In genomic region chr15:63244976-63245645, GRCh38 we compare ENCODE assay signal across 10 cellular contexts. TPM values are rescaled to one million over a fixed set of nuclear protein-coding genes. Genes with fewer than 3 reads are reported as not detected.
A peak's percentile ranks its signal among the peaks of the same experiment; 100 is the strongest.
DNase-seq lines count a peak whose midpoint lies in the region; TF ChIP-seq lines count a peak whose summit lies in the region.
"Had no signal": no experiment of that assay in that cellular context is flagged by ENCODE, and none has a peak within 500 bp of the region (broad histone marks: within the 10 kb centered on the region; RNA-seq: fewer than 3 reads in every experiment).

No MANE protein-coding gene starts in this region.

- H3K9ac ChIP-seq in GM23248 (peak overlapping the region; percentile 61), skeletal muscle satellite cell (ENCODE audit: low read depth, low read length) (peak overlapping the region; percentile 60)

- no peaks in the 10 kb centered on the region for H3K9me2 ChIP-seq in GM23248 (ENCODE audit: insufficient read depth)

- peak overlapping the region; percentile 73 for H3K4me2 ChIP-seq in GM23248 (ENCODE audit: unreplicated experiment)
- H3K4me2 ChIP-seq in skeletal muscle satellite cell (ENCODE audit: low read length), result peak overlapping the region; percentile 47

- H3K4me1 ChIP-seq in GM23248 (ENCODE audit: insufficient read depth) (peaks cover 63% of the 10 kb centered on the region), skeletal muscle satellite cell (ENCODE audit: control insufficient read depth, insufficient read depth, low read length) (peaks cover 42% of the 10 kb centered on the region)

- no peaks in the 10 kb centered on the region for H3K27me3 ChIP-seq in GM23248 (replicated peaks; ENCODE audit: insufficient read depth)
- no peaks in the 10 kb centered on the region for H3K27me3 ChIP-seq in skeletal muscle satellite cell (ENCODE audit: control insufficient read depth, insufficient read depth, low read length)

- H3K9me3 ChIP-seq in GM23248 (ENCODE audit: low read depth) (no peaks in the 10 kb centered on the region), skeletal muscle satellite cell (replicated peaks; ENCODE audit: low read length) (no peaks in the 10 kb centered on the region)

- peaks cover 31% of the 10 kb centered on the region for H3K79me2 ChIP-seq in GM23248 (ENCODE audit: insufficient read depth)

- H3F3A ChIP-seq in GM23248 (ENCODE audit: insufficient read depth), result peaks cover 67% of the 10 kb centered on the region

- H3K36me3 ChIP-seq in GM23248 (ENCODE audit: low read depth) (no peaks in the 10 kb centered on the region; the same call in 1 of the 2 replicates), skeletal muscle satellite cell (ENCODE audit: insufficient read depth, low read length) (peaks cover 7% of the 10 kb centered on the region)

- CTCF ChIA-PET in activated CD4-positive, alpha-beta memory T cell treated with anti-CD3 and anti-CD28 coated beads, Interleukin-2, amount 10 ng/mL, durations not matched to agents 7 days and 5 days (lab: Charles Lee), result interaction anchor here (0.8 kb wide), 1 partner anchor 13 kb away, joined by 5 read pairs; no protein-coding TSS in a partner anchor

- in situ Hi-C loops in GM23248 (cut with MboI), result no loop called here

- WGBS in GM23248 (ENCODE audit: low coverage in 1 of 2, low lambda C conversion rate in 2 of 2, missing lambda C conversion rate in 2 of 2), 2 experiments, result 32 to 37% methylated on average over 5 of the region's 5 CpGs

- peaks cover 27% of the 10 kb centered on the region for H3K4me1 Mint-ChIP-seq in activated CD4-positive, alpha-beta memory T cell treated with anti-CD3 and anti-CD28 coated beads, Interleukin-2, amount 10 ng/mL, durations not matched to agents 7 days and 5 days

- H3K9me3 Mint-ChIP-seq in activated CD4-positive, alpha-beta memory T cell treated with anti-CD3 and anti-CD28 coated beads, Interleukin-2, amount 10 ng/mL, durations not matched to agents 7 days and 5 days, result peaks cover 2% of the 10 kb centered on the region

- no peaks in the 10 kb centered on the region for H3K27me3 Mint-ChIP-seq in activated CD4-positive, alpha-beta memory T cell treated with anti-CD3 and anti-CD28 coated beads, Interleukin-2, amount 10 ng/mL, durations not matched to agents 7 days and 5 days

- H3K4me3 ChIP-seq in GM23248, result peak overlapping the region; percentile 30
- no peak overlapping the region for H3K4me3 ChIP-seq in fibroblast of pulmonary artery (replicated peaks; ENCODE audit: low read depth, low read length)
- no peak overlapping the region for H3K4me3 ChIP-seq in skeletal muscle satellite cell (ENCODE audit: low read length)

- H3K36me3 Mint-ChIP-seq in activated CD4-positive, alpha-beta memory T cell treated with anti-CD3 and anti-CD28 coated beads, Interleukin-2, amount 10 ng/mL, durations not matched to agents 7 days and 5 days (ENCODE audit: low read depth), result peaks cover 60% of the 10 kb centered on the region

- H3K4me3 Mint-ChIP-seq in activated CD4-positive, alpha-beta memory T cell treated with anti-CD3 and anti-CD28 coated beads, Interleukin-2, amount 10 ng/mL, durations not matched to agents 7 days and 5 days, result no peak overlapping the region

- H3K27ac Mint-ChIP-seq in activated CD4-positive, alpha-beta memory T cell treated with anti-CD3 and anti-CD28 coated beads, Interleukin-2, amount 10 ng/mL, durations not matched to agents 7 days and 5 days, result peak overlapping the region; percentile 49

- no peak overlapping the region for H2AFZ ChIP-seq in GM23248

- peak; percentile 64 for DNase-seq in GM23248
- DNase-seq in activated CD4-positive, alpha-beta memory T cell treated with anti-CD3 and anti-CD28 coated beads, Interleukin-2, amount 10 ng/mL, durations not matched to agents 7 days and 5 days, result no peak
- peak; percentile 42 for DNase-seq in fibroblast of pulmonary artery (ENCODE audit: low read depth)
- no peak for DNase-seq in NCI-H2227 (lab: John Stamatoyannopoulos, UW; ENCODE audit: unreplicated experiment)
- no peak for DNase-seq in C1 segment of cervical spinal cord (lab: John Stamatoyannopoulos, UW)
- no peak for DNase-seq in COLO829 (ENCODE audit: low spot score)
- no peak for DNase-seq in RKO (ENCODE audit: low spot score)
- DNase-seq: NCI-H1930 had no signal

- no peaks in the 10 kb centered on the region for H4K20me1 ChIP-seq in GM23248 (ENCODE audit: insufficient read depth)

- POLR2A ChIA-PET in activated CD4-positive, alpha-beta memory T cell treated with anti-CD3 and anti-CD28 coated beads, Interleukin-2, amount 10 ng/mL, durations not matched to agents 7 days and 5 days (lab: Charles Lee), result interaction anchor here (1.2 to 5.5 kb wide), 5 partner anchors 12 to 88 kb away, joined by 3 to 29 read pairs (median 10); partner anchors contain the start of gene RPS27L

- no peak for TF ChIP-seq CTCF in fibroblast of pulmonary artery (IDR thresholded peaks at IDR 0.05; ENCODE audit: low read length, missing control alignments)

- peak overlapping the region; percentile 73 for H3K27ac ChIP-seq in GM23248
- H3K27ac ChIP-seq: RWPE1 had no signal

RNA-seq across cellular contexts. Expression of gene APH1B, which starts 32.3 kb away (rescaled TPM):
- 15.8 and 18.6 TPM in 2 replicates for total RNA-seq in GM23248 (2014; rRNA removed; shearing (Covaris generic))
- 40.5 and 43.2 TPM in 2 replicates for polyA plus RNA-seq in GM23248 (2016; fragmentation: Nextera tagmentation; extraction: Ambion mirVana)
- 10 to 100 TPM; 10.1 to 10.6 TPM for total RNA-seq in activated CD4-positive, alpha-beta memory T cell treated with anti-CD3 and anti-CD28 coated beads, Interleukin-2, amount 10 ng/mL, durations not matched to agents 7 days and 5 days
- 9.4 and 16.0 TPM in 2 replicates for total RNA-seq in skeletal muscle satellite cell (2012; rRNA removed)

RNA-seq across cellular contexts. Expression of gene RAB8B, which starts 55.7 kb away (rescaled TPM):
- 54.3 and 54.6 TPM in 2 replicates for total RNA-seq in GM23248 (2014; rRNA removed; shearing (Covaris generic))
- polyA plus RNA-seq in GM23248 (2016; fragmentation: Nextera tagmentation; extraction: Ambion mirVana), result 37.8 and 43.6 TPM in 2 replicates
- 100 to 1,000 TPM; 133 to 139 TPM for total RNA-seq in activated CD4-positive, alpha-beta memory T cell treated with anti-CD3 and anti-CD28 coated beads, Interleukin-2, amount 10 ng/mL, durations not matched to agents 7 days and 5 days
- 31.5 and 46.1 TPM in 2 replicates for total RNA-seq in skeletal muscle satellite cell (2012; rRNA removed)

Comparison
In these comparisons a context has a peak if more than half of its experiments do, and no peak if none do; other contexts are left out.
1. DNase-seq: peak in GM23248 (single experiment) and fibroblast of pulmonary artery (single experiment); none in activated CD4-positive, alpha-beta memory T cell treated with anti-CD3 and anti-CD28 coated beads, Interleukin-2, amount 10 ng/mL, durations not matched to agents 7 days and 5 days (single experiment), NCI-H2227 (single experiment), C1 segment of cervical spinal cord (0 of 14), COLO829 (single experiment) and RKO (single experiment).